23 cellular contexts compared by ENCODE assay signal in genomic region chr22:35333220-35333619, GRCh38.
"Had no signal": no experiment of that assay in that cellular context is flagged by ENCODE, and none has a peak within 500 bp of the region (broad histone marks: within the 10 kb centered on the region; RNA-seq: fewer than 3 reads in every experiment).

No MANE protein-coding gene starts in this region.

- H3K27me3 ChIP-seq: brain microvascular endothelial cell, esophagus squamous epithelium, pancreas, tibial nerve had no signal

- H3K4me1 Mint-ChIP-seq: mesothelial cell of epicardium had no signal

- DNase-seq: activated B cell treated with CpG ODN at 0.5 μM for 24 hours; activated CD4-positive, alpha-beta T cell treated with anti-CD3 and anti-CD28 coated beads, Interleukin-2, amount 50 U/mL, for 1 hour; activated CD8-positive, alpha-beta T cell treated with anti-CD3 and anti-CD28 coated beads for 36 hours; activated effector memory CD4-positive, alpha-beta T cell treated with anti-CD3 and anti-CD28 coated beads, Interleukin-2, amount 50 U/mL, for 16 hours; activated naive CD8-positive, alpha-beta T cell treated with anti-CD3 and anti-CD28 coated beads, Interleukin-2, amount 10 ng/mL, durations not matched to agents 7 days and 5 days; amniotic stem cell; brain microvascular endothelial cell; central memory CD4-positive, alpha-beta T cell; dermis blood vessel endothelial cell; effector CD4-positive, alpha-beta T cell; esophagus squamous epithelium; foreskin melanocyte; naive thymus-derived CD4-positive, alpha-beta T cell; nucleus accumbens; retina; stimulated activated CD4-positive, alpha-beta T cell treated with anti-CD3 and anti-CD28 coated beads, Interleukin-15, amount 100 ng/mL, for 24 hours; stimulated activated CD4-positive, alpha-beta T cell treated with anti-CD3 and anti-CD28 coated beads, Interleukin-2, amount 100 ng/mL, for 24 hours had no signal

- H3K27ac ChIP-seq: brain microvascular endothelial cell, epithelial cell of prostate, esophagus squamous epithelium, pancreas, prostate gland, tibial nerve had no signal

- H3K4me3 Mint-ChIP-seq: activated B cell treated with CpG ODN at 0.5 μM for 24 hours; activated CD8-positive, alpha-beta T cell treated with anti-CD3 and anti-CD28 coated beads for 36 hours; activated naive CD4-positive, alpha-beta T cell treated with anti-CD3 and anti-CD28 coated beads for 36 hours; activated naive CD8-positive, alpha-beta T cell treated with anti-CD3 and anti-CD28 coated beads, Interleukin-2, amount 10 ng/mL, durations not matched to agents 7 days and 5 days; mesothelial cell of epicardium; naive thymus-derived CD4-positive, alpha-beta T cell had no signal

- H3K4me3 ChIP-seq: esophagus squamous epithelium, pancreas, prostate gland, tibial nerve had no signal

- H3K9me3 Mint-ChIP-seq: activated B cell treated with CpG ODN at 0.5 μM for 24 hours; activated CD8-positive, alpha-beta T cell treated with anti-CD3 and anti-CD28 coated beads for 36 hours; activated naive CD4-positive, alpha-beta T cell treated with anti-CD3 and anti-CD28 coated beads for 36 hours; activated naive CD8-positive, alpha-beta T cell treated with anti-CD3 and anti-CD28 coated beads, Interleukin-2, amount 10 ng/mL, durations not matched to agents 7 days and 5 days; mesothelial cell of epicardium; naive thymus-derived CD4-positive, alpha-beta T cell had no signal

- H3K27me3 Mint-ChIP-seq: activated B cell treated with CpG ODN at 0.5 μM for 24 hours; activated CD8-positive, alpha-beta T cell treated with anti-CD3 and anti-CD28 coated beads for 36 hours; activated naive CD8-positive, alpha-beta T cell treated with anti-CD3 and anti-CD28 coated beads, Interleukin-2, amount 10 ng/mL, durations not matched to agents 7 days and 5 days; naive thymus-derived CD4-positive, alpha-beta T cell had no signal

- ATAC-seq: naive thymus-derived CD4-positive, alpha-beta T cell; pancreas had no signal

- H3K27ac Mint-ChIP-seq: activated naive CD8-positive, alpha-beta T cell treated with anti-CD3 and anti-CD28 coated beads, Interleukin-2, amount 10 ng/mL, durations not matched to agents 7 days and 5 days; mesothelial cell of epicardium had no signal
